In the genomic region with DNA sequence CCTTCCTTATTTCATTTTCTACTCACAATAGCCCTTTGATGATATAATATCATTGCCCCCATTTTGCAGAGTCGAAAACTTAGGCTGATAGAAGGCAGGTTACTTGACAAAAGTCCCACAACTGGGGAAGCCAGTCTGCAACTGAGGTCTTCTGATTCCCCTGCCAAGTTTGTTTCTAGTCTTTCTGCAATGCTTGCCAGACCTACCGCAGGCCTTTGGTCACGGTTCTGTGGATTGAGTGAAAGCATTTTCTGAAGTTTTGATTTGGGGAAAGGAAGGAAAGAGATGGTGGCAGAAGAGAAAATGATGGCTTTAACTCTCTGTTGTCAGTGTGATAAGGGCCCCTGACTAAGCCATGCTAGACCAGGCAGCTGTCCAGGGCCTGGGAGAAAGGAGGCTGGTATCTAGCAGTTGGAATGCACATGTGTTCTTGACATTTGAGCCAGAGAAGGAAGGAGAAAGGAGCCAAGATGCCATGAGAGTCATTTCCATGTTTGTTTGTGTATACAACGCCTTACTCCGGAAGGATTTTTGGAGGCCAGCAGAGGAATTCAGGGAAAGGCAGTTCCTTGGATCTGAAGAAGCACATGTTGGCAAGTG, we compare ENCODE assay signal across 14 cellular contexts. TPM values are rescaled to one million over a fixed set of nuclear protein-coding genes. Genes with fewer than 3 reads are reported as not detected.
A peak's percentile ranks its signal among the peaks of the same experiment; 100 is the strongest.
DNase-seq lines count a peak whose midpoint lies in the region; ATAC-seq and TF ChIP-seq lines count a peak whose summit lies in the region.
"Had no signal": no experiment of that assay in that cellular context is flagged by ENCODE, and none has a peak within 500 bp of the region (broad histone marks: within the 10 kb centered on the region; RNA-seq: fewer than 3 reads in every experiment).

No MANE protein-coding gene starts in this region.

- intact Hi-C loops in gastrocnemius medialis (cut with DNase I; ENCODE audit: low total_unique reads): no loop called here

- H3K4me3 Mint-ChIP-seq in stimulated activated memory B cell treated with anti-CD40 and anti-IgM and Interleukin-4, amounts not matched to agents 10 μg/mL and 1 μg/mL and 100 μg/mL, for 72 hours: no peak overlapping the region
- H3K4me3 Mint-ChIP-seq: activated T-cell treated with anti-CD3 and anti-CD28 coated beads, Interleukin-2, amount 50 U/mL, for 72 hours; memory B cell had no signal

- TF ChIP-seq POLR2A in gastrocnemius medialis (IDR thresholded peaks at IDR 0.05): no peak

- H3K27ac ChIP-seq in gastrocnemius medialis: peak overlapping the region; percentile 46 to 74 (median 64)

- H3K4me1 ChIP-seq in gastrocnemius medialis: peaks cover 13 to 17% of the 10 kb centered on the region in 2 donors

- H3K27ac Mint-ChIP-seq in stimulated activated memory B cell treated with anti-CD40 and anti-IgM and Interleukin-4, amounts not matched to agents 10 μg/mL and 1 μg/mL and 100 μg/mL, for 72 hours: no peak overlapping the region
- H3K27ac Mint-ChIP-seq: activated T-cell treated with anti-CD3 and anti-CD28 coated beads, Interleukin-2, amount 50 U/mL, for 72 hours; memory B cell had no signal

- no peaks in the 10 kb centered on the region for H3K9me3 ChIP-seq in gastrocnemius medialis

- ATAC-seq in SK-N-SH treated with all-trans-retinoic acid at 6 μM for 48 hours: peak; percentile 28; the same call in 2 of the 3 replicates
- ATAC-seq in gastrocnemius medialis: peak; percentile 85 to 92
- no peak for ATAC-seq in stimulated activated memory B cell treated with anti-CD40 and anti-IgM and Interleukin-4, amounts not matched to agents 10 μg/mL and 1 μg/mL and 100 μg/mL, for 72 hours
- no peak for ATAC-seq in HG03342 (IDR thresholded peaks at IDR 0.05; ENCODE audit: unreplicated experiment)
- no peak for ATAC-seq in GM21381 (IDR thresholded peaks at IDR 0.05; ENCODE audit: unreplicated experiment)
- ATAC-seq: activated T-cell treated with anti-CD3 and anti-CD28 coated beads, Interleukin-2, amount 50 U/mL, for 72 hours had no signal

- TF ChIP-seq CTCF in gastrocnemius medialis (IDR thresholded peaks at IDR 0.05 in 4 of 5, conservative IDR thresholded peaks at IDR 0.05 in 1 of 5): no peak

- peaks cover 0 to 20% of the 10 kb centered on the region in 2 donors for H3K36me3 ChIP-seq in gastrocnemius medialis

- DNase-seq in GM04504 (ENCODE audit: low read depth) (peak; percentile 60), fibroblast of peridontal ligament (ENCODE audit: extremely low read depth) (peak; percentile 92), gastrocnemius medialis (peak; percentile 41 to 56), NCI-H526 treated with DMSO at 0.1 percent for 48 hours (lab: John Stamatoyannopoulos, UW) (no peak)
- DNase-seq: activated CD4-positive, CD25-positive, alpha-beta regulatory T cell treated with anti-CD3 and anti-CD28 coated beads, Interleukin-2, amount 50 U/mL, for 72 hours; activated T-cell treated with anti-CD3 and anti-CD28 coated beads, Interleukin-2, amount 50 U/mL, for 72 hours; NCI-H2081 treated with DMSO at 0.1 percent for 48 hours; occipital lobe; trophoblast cell had no signal

- no peak overlapping the region for H3K4me3 ChIP-seq in gastrocnemius medialis

- H3K9me3 Mint-ChIP-seq in stimulated activated memory B cell treated with anti-CD40 and anti-IgM and Interleukin-4, amounts not matched to agents 10 μg/mL and 1 μg/mL and 100 μg/mL, for 72 hours: peaks cover 2% of the 10 kb centered on the region
- H3K9me3 Mint-ChIP-seq: activated T-cell treated with anti-CD3 and anti-CD28 coated beads, Interleukin-2, amount 50 U/mL, for 72 hours; memory B cell had no signal

- peaks cover 68% of the 10 kb centered on the region for H3K36me3 Mint-ChIP-seq in stimulated activated memory B cell treated with anti-CD40 and anti-IgM and Interleukin-4, amounts not matched to agents 10 μg/mL and 1 μg/mL and 100 μg/mL, for 72 hours

- H3K4me1 Mint-ChIP-seq in stimulated activated memory B cell treated with anti-CD40 and anti-IgM and Interleukin-4, amounts not matched to agents 10 μg/mL and 1 μg/mL and 100 μg/mL, for 72 hours: no peaks in the 10 kb centered on the region
- H3K4me1 Mint-ChIP-seq: memory B cell had no signal

- in situ Hi-C loops in gastrocnemius medialis (cut with MboI; ENCODE audit: low sequenced_read_pairs in 4 of 4): no loop called here

- H3K27me3 ChIP-seq in gastrocnemius medialis: no peaks in the 10 kb centered on the region

- H3K27me3 Mint-ChIP-seq in stimulated activated memory B cell treated with anti-CD40 and anti-IgM and Interleukin-4, amounts not matched to agents 10 μg/mL and 1 μg/mL and 100 μg/mL, for 72 hours: no peaks in the 10 kb centered on the region
- H3K27me3 Mint-ChIP-seq: memory B cell had no signal

TF ChIP-seq in SK-N-SH treated with all-trans-retinoic acid at 6 μM for 48 hours, 23 proteins besides CTCF, POLR2A, EP300 and RAD21:
- no peak for TF ChIP-seq ZNF8 (CRISPR knock-in tag; IDR thresholded peaks at IDR 0.05)
- no peak for TF ChIP-seq ZFP30 (CRISPR knock-in tag; IDR thresholded peaks at IDR 0.05)
- TF ChIP-seq, protein P1, sequence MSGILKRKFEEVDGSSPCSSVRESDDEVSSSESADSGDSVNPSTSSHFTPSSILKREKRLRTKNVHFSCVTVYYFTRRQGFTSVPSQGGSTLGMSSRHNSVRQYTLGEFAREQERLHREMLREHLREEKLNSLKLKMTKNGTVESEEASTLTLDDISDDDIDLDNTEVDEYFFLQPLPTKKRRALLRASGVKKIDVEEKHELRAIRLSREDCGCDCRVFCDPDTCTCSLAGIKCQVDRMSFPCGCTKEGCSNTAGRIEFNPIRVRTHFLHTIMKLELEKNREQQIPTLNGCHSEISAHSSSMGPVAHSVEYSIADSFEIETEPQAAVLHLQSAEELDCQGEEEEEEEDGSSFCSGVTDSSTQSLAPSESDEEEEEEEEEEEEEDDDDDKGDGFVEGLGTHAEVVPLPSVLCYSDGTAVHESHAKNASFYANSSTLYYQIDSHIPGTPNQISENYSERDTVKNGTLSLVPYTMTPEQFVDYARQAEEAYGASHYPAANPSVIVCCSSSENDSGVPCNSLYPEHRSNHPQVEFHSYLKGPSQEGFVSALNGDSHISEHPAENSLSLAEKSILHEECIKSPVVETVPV (CRISPR knock-in tag; IDR thresholded peaks at IDR 0.05): no peak
- no peak for TF ChIP-seq ESRRG (CRISPR knock-in tag; IDR thresholded peaks at IDR 0.05)
- TF ChIP-seq OSR1 (CRISPR knock-in tag; IDR thresholded peaks at IDR 0.05): no peak
- no peak for TF ChIP-seq TCF4 (CRISPR knock-in tag; IDR thresholded peaks at IDR 0.05; ENCODE audit: borderline replicate concordance)
- TF ChIP-seq SNAI2 (CRISPR knock-in tag; IDR thresholded peaks at IDR 0.05): no peak
- no peak for TF ChIP-seq ZNF70 (CRISPR knock-in tag; IDR thresholded peaks at IDR 0.05)
- TF ChIP-seq, protein P2, sequence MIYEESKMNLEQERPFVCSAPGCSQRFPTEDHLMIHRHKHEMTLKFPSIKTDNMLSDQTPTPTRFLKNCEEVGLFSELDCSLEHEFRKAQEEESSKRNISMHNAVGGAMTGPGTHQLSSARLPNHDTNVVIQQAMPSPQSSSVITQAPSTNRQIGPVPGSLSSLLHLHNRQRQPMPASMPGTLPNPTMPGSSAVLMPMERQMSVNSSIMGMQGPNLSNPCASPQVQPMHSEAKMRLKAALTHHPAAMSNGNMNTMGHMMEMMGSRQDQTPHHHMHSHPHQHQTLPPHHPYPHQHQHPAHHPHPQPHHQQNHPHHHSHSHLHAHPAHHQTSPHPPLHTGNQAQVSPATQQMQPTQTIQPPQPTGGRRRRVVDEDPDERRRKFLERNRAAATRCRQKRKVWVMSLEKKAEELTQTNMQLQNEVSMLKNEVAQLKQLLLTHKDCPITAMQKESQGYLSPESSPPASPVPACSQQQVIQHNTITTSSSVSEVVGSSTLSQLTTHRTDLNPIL (CRISPR knock-in tag; IDR thresholded peaks at IDR 0.05; ENCODE audit: low read depth): no peak
- TF ChIP-seq RARB (CRISPR knock-in tag; IDR thresholded peaks at IDR 0.05): no peak
- no peak for TF ChIP-seq GLIS3 (CRISPR knock-in tag; IDR thresholded peaks at IDR 0.05)
- TF ChIP-seq, protein P3, sequence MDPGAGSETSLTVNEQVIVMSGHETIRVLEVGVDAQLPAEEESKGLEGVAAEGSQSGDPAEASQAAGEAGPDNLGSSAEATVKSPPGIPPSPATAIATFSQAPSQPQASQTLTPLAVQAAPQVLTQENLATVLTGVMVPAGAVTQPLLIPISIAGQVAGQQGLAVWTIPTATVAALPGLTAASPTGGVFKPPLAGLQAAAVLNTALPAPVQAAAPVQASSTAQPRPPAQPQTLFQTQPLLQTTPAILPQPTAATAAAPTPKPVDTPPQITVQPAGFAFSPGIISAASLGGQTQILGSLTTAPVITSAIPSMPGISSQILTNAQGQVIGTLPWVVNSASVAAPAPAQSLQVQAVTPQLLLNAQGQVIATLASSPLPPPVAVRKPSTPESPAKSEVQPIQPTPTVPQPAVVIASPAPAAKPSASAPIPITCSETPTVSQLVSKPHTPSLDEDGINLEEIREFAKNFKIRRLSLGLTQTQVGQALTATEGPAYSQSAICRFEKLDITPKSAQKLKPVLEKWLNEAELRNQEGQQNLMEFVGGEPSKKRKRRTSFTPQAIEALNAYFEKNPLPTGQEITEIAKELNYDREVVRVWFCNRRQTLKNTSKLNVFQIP (CRISPR knock-in tag; IDR thresholded peaks at IDR 0.05; ENCODE audit: borderline replicate concordance, low read depth): no peak
- TF ChIP-seq ISL1 (CRISPR knock-in tag; IDR thresholded peaks at IDR 0.05): no peak
- TF ChIP-seq ARNTL (CRISPR knock-in tag; IDR thresholded peaks at IDR 0.05; ENCODE audit: borderline replicate concordance, low read depth): no peak

RNA-seq across cellular contexts. Expression of a gene that starts 29.9 kb away (rescaled TPM):
- 10 to 100 TPM in 3 of 4 donors, 1 to 10 TPM in 1; 7.7 to 16.7 (median 12.3) TPM for total RNA-seq in gastrocnemius medialis

Comparison
In these comparisons a context has a peak if more than half of its experiments do, and no peak if none do; other contexts are left out.
1. ATAC-seq: peak in SK-N-SH treated with all-trans-retinoic acid at 6 μM for 48 hours (single experiment) and gastrocnemius medialis (2 of 2); none in stimulated activated memory B cell treated with anti-CD40 and anti-IgM and Interleukin-4, amounts not matched to agents 10 μg/mL and 1 μg/mL and 100 μg/mL, for 72 hours (single experiment), HG03342 (single experiment) and GM21381 (single experiment).